Comparison of ENCODE assay signal across 1 cellular context in genomic region chr22:43187171-43188099, GRCh38.
TF ChIP-seq lines count a peak whose summit lies in the region.

No MANE protein-coding gene starts in this region.

TF ChIP-seq in K562, 482 proteins besides CTCF, POLR2A, EP300 and RAD21 (continued from another document and continues in another):
- TF ChIP-seq MAX (CRISPR knock-in tag; IDR thresholded peaks at IDR 0.05) (peak; percentile 77), GATAD2A (IDR thresholded peaks at IDR 0.05) (no peak), CTBP1 (IDR thresholded peaks at IDR 0.05; ENCODE audit: borderline replicate concordance) (peak; percentile 76), NFIC (IDR thresholded peaks at IDR 0.05) (peak; percentile 48), ATF1 (CRISPR knock-in tag; IDR thresholded peaks at IDR 0.05) (no peak), ATF1 (tag; IDR thresholded peaks at IDR 0.05) (peak; percentile 90), MEF2D (tag; conservative IDR thresholded peaks at IDR 0.05; ENCODE audit: low read depth) (no peak), ZNF561 (CRISPR knock-in tag; conservative IDR thresholded peaks at IDR 0.05) (no peak), ELF1 (tag; IDR thresholded peaks at IDR 0.05) (peak; percentile 79), BHLHE40 (IDR thresholded peaks at IDR 0.05; ENCODE audit: low read length) (0 out of 2 replicates have a peak, but pooled peaks have one; percentile 34), CXXC5 (CRISPR knock-in tag; IDR thresholded peaks at IDR 0.05) (peak; percentile 92), TAF1 (IDR thresholded peaks at IDR 0.05; ENCODE audit: control insufficient read depth, extremely low read depth, insufficient read depth, low read length, severe bottlenecking) (peak; percentile 67), RUNX1 (IDR thresholded peaks at IDR 0.05; ENCODE audit: low read depth) (no peak), ZNF263 (CRISPR knock-in tag; IDR thresholded peaks at IDR 0.05; ENCODE audit: borderline replicate concordance) (no peak), TBP (optimal IDR thresholded peaks at IDR 0.05; ENCODE audit: low read depth, low read length) (peak; percentile 60), GATAD2B (IDR thresholded peaks at IDR 0.05; ENCODE audit: borderline replicate concordance) (peak; percentile 66; the same call in 1 of the 2 replicates), HNRNPUL1 (IDR thresholded peaks at IDR 0.05; ENCODE audit: low read length) (no peak), TEAD1 (CRISPR knock-in tag; IDR thresholded peaks at IDR 0.05) (peak; percentile 28 to 96; a peak in 3 of 4 replicates), NFRKB (IDR thresholded peaks at IDR 0.05; ENCODE audit: low read depth) (peak; percentile 70; the same call in 1 of the 2 replicates), ZNF444 (CRISPR knock-in tag; IDR thresholded peaks at IDR 0.05) (no peak), MITF (IDR thresholded peaks at IDR 0.05) (no peak), HCFC1 (IDR thresholded peaks at IDR 0.05; ENCODE audit: low read depth, low read length) (peak; percentile 46), RB1 (IDR thresholded peaks at IDR 0.05; ENCODE audit: low read depth) (peak; percentile 89), CHD1 (IDR thresholded peaks at IDR 0.05; ENCODE audit: low read length) (no peak), FOXK2 (conservative IDR thresholded peaks at IDR 0.05 in 1 of 2, IDR thresholded peaks at IDR 0.05 in 1 of 2; ENCODE audit: low read depth in 2 of 2) (0 out of 4 replicates have a peak, but pooled peaks of 1 of the 2 experiments have one; percentile 11), TOE1 (IDR thresholded peaks at IDR 0.05; ENCODE audit: borderline replicate concordance) (peak; percentile 58; the same call in 1 of the 2 replicates), TOE1 (CRISPR knock-in tag; IDR thresholded peaks at IDR 0.05; ENCODE audit: borderline replicate concordance, low read depth) (no peak), U2AF1 (optimal IDR thresholded peaks at IDR 0.05; ENCODE audit: low read depth, low read length) (peak; percentile 23), ZBTB11 (CRISPR knock-in tag; IDR thresholded peaks at IDR 0.05) (peak; percentile 65 to 97 (median 85); a peak in 5 of 6 replicates), ZEB2 (IDR thresholded peaks at IDR 0.05) (no peak), DIDO1 (tag; IDR thresholded peaks at IDR 0.05; ENCODE audit: low read depth) (peak; percentile 61; the same call in 1 of the 2 replicates), CBX3 (IDR thresholded peaks at IDR 0.05; ENCODE audit: borderline replicate concordance in 1 of 2, low read length in 2 of 2) (peak in 1 of 2 experiments; percentile 34; a peak in 1 of 3 replicates), ZNF639 (CRISPR knock-in tag; conservative IDR thresholded peaks at IDR 0.05 in 1 of 2, IDR thresholded peaks at IDR 0.05 in 1 of 2) (peak in 1 of 2 experiments; percentile 98; a peak in 2 of 4 replicates), C11orf30 (IDR thresholded peaks at IDR 0.05; ENCODE audit: low read depth) (peak; percentile 57), PHF21A (IDR thresholded peaks at IDR 0.05; ENCODE audit: borderline replicate concordance, low read depth) (no peak), HDAC3 (IDR thresholded peaks at IDR 0.05; ENCODE audit: borderline replicate concordance, partially characterized antibody) (peak; percentile 38), CREB1 (IDR thresholded peaks at IDR 0.05) (peak; percentile 69), CREB1 (CRISPR knock-in tag; IDR thresholded peaks at IDR 0.05) (peak; percentile 80), CTCFL (IDR thresholded peaks at IDR 0.05; ENCODE audit: borderline replicate concordance, insufficient read depth, low read depth, low read length, poor library complexity, severe bottlenecking) (peak; percentile 84), ZNF766 (CRISPR knock-in tag; conservative IDR thresholded peaks at IDR 0.05) (peak; percentile 61; the same call in 1 of the 2 replicates), RBFOX2 (IDR thresholded peaks at IDR 0.05; ENCODE audit: low read depth, low read length) (peak; percentile 83), ZNF143 (CRISPR knock-in tag; IDR thresholded peaks at IDR 0.05) (peak; percentile 76), CCNT2 (IDR thresholded peaks at IDR 0.05; ENCODE audit: borderline replicate concordance, extremely low read depth, insufficient read length, low read depth, low read length) (peak; percentile 58), ZBTB40 (IDR thresholded peaks at IDR 0.05) (peak; percentile 96), ZBTB40 (CRISPR knock-in tag; IDR thresholded peaks at IDR 0.05) (no peak), PKNOX1 (IDR thresholded peaks at IDR 0.05) (peak; percentile 54), KDM4B (IDR thresholded peaks at IDR 0.05; ENCODE audit: borderline replicate concordance in 2 of 2, low read depth in 1 of 2) (peak in 1 of 2 experiments; percentile 83; a peak in 1 of 4 replicates)
